Comparison of ENCODE assay signal across 13 cellular contexts in genomic region chr5:125399885-125400284, GRCh38.
DNase-seq lines count a peak whose midpoint lies in the region; ATAC-seq, FAIRE-seq and TF ChIP-seq lines count a peak whose summit lies in the region.
"Had no signal": no experiment of that assay in that cellular context is flagged by ENCODE, and none has a peak within 500 bp of the region (broad histone marks: within the 10 kb centered on the region; RNA-seq: fewer than 3 reads in every experiment).

No MANE protein-coding gene starts in this region.

- H3F3A ChIP-seq in PC-3 (ENCODE audit: low read length, unreplicated experiment) = no peaks in the 10 kb centered on the region

- H2AFZ ChIP-seq in PC-3 (ENCODE audit: low read length) = no peak overlapping the region
- H2AFZ ChIP-seq: GM23248 had no signal

- 93 to 94% methylated on average over 3 of the region's 3 CpGs for WGBS in pancreas, 2 donors

- DNase-seq in D721Med (ENCODE audit: insufficient read length, low spot score) (no peak), PC-3 (peak; percentile 49), epithelial cell of esophagus (ENCODE audit: low read depth) (peak; percentile 73), pancreas (no peak), DMS79 treated with DMSO at 0.1 percent for 48 hours (lab: John Stamatoyannopoulos, UW) (no peak), glutamatergic neuron (no peak)
- DNase-seq: CD8-positive, alpha-beta T cell; GM23248; HCEC 1CT had no signal

- CTCF ChIA-PET in PC-3 (lab: Charles Lee) = interaction anchor here (0.8 kb wide), 1 partner anchor 352 kb away, joined by 4 read pairs; no protein-coding TSS in a partner anchor

- POLR2A ChIA-PET in PC-3 (lab: Charles Lee; ENCODE audit: unreplicated experiment) = interaction anchor here (0.7 kb wide), 1 partner anchor 11 kb away, joined by 3 read pairs; no protein-coding TSS in a partner anchor

- H3K27me3 ChIP-seq in PC-3 (ENCODE audit: low read length) (no peaks in the 10 kb centered on the region), pancreas (no peaks in the 10 kb centered on the region)
- H3K27me3 ChIP-seq: BLaER1 treated with 17β-estradiol and CSF1 and Interleukin-3, amounts not matched to agents 10 nM and 100 nM had no signal

- H3K9me2 ChIP-seq in PC-3 (replicated peaks; ENCODE audit: low read length) = no peaks in the 10 kb centered on the region

- H3K36me3 ChIP-seq in PC-3 (ENCODE audit: low read depth, low read length) (no peaks in the 10 kb centered on the region), pancreas (no peaks in the 10 kb centered on the region)
- H3K36me3 ChIP-seq: BLaER1 treated with 17β-estradiol and CSF1 and Interleukin-3, amounts not matched to agents 10 nM and 100 nM had no signal

- no TSS peak for BruUV-seq in PC-3 (replicated peaks; lab: Mats Ljungman, UMichigan)

- intact Hi-C loops in PC-3 (cut with micrococcal nuclease) = loop anchor here (10.0 kb wide), 1 partner anchor 495 kb away; no protein-coding TSS in a partner anchor
- intact Hi-C loops in pancreas (cut with DNase I) = no loop called here

- H3K79me2 ChIP-seq in PC-3 (ENCODE audit: low read length) = no peaks in the 10 kb centered on the region

- no peak overlapping the region for H3K27ac Mint-ChIP-seq in glutamatergic neuron (ENCODE audit: unreplicated experiment)
- H3K27ac Mint-ChIP-seq: B cell; CD8-positive, alpha-beta T cell had no signal

- FAIRE-seq in D721Med (lab: Jason Lieb, UNC) (peak; percentile 29), pancreas (lab: Jason Lieb, UNC) (peak; percentile 59)
- FAIRE-seq: G401.6, GM12891 had no signal

- H3K27ac ChIP-seq in PC-3 (ENCODE audit: low read length) (peak overlapping the region; percentile 55), pancreas (no peak overlapping the region)
- H3K27ac ChIP-seq: BLaER1 treated with 17β-estradiol and CSF1 and Interleukin-3, amounts not matched to agents 10 nM and 100 nM; GM23248 had no signal

- no peaks in the 10 kb centered on the region for H3K9me3 Mint-ChIP-seq in glutamatergic neuron (ENCODE audit: unreplicated experiment)

- no peak overlapping the region for H3K4me3 Mint-ChIP-seq in glutamatergic neuron (ENCODE audit: unreplicated experiment)
- H3K4me3 Mint-ChIP-seq: B cell; CD8-positive, alpha-beta T cell had no signal

- TF ChIP-seq CTCF in D721Med (IDR thresholded peaks at IDR 0.05; ENCODE audit: insufficient read depth, missing control alignments) = no peak
- TF ChIP-seq CTCF in PC-3 (conservative IDR thresholded peaks at IDR 0.05; ENCODE audit: low read depth, low read length) = no peak
- no peak for TF ChIP-seq CTCF in epithelial cell of esophagus (IDR thresholded peaks at IDR 0.05; ENCODE audit: insufficient read depth, low read depth, low read length, missing control alignments)
- TF ChIP-seq CTCF in pancreas (IDR thresholded peaks at IDR 0.05) = no peak
- no peak for TF ChIP-seq CTCF in glutamatergic neuron (IDR thresholded peaks at IDR 0.05; ENCODE audit: partially characterized antibody, unreplicated experiment)

- no peak overlapping the region for H3K9ac ChIP-seq in PC-3 (ENCODE audit: low read length)
- H3K9ac ChIP-seq: BLaER1 treated with 17β-estradiol and CSF1 and Interleukin-3, amounts not matched to agents 10 nM and 100 nM; GM23248 had no signal

- H3K4me1 ChIP-seq in PC-3 (ENCODE audit: insufficient read depth, low read length) (peaks cover 37% of the 10 kb centered on the region), pancreas (no peaks in the 10 kb centered on the region)
- H3K4me1 ChIP-seq: BLaER1 treated with 17β-estradiol and CSF1 and Interleukin-3, amounts not matched to agents 10 nM and 100 nM had no signal

- H4K20me1 ChIP-seq in PC-3 (ENCODE audit: low read length) = no peaks in the 10 kb centered on the region
- H4K20me1 ChIP-seq: BLaER1 treated with 17β-estradiol and CSF1 and Interleukin-3, amounts not matched to agents 10 nM and 100 nM had no signal

- no peaks in the 10 kb centered on the region for H3K9me3 ChIP-seq in PC-3 (ENCODE audit: low read length)
- H3K9me3 ChIP-seq in pancreas = no peaks in the 10 kb centered on the region

- ATAC-seq in PC-3 = peak; percentile 35
- no peak for ATAC-seq in pancreas
- ATAC-seq: CD8-positive, alpha-beta T cell had no signal

- H3K36me3 Mint-ChIP-seq in glutamatergic neuron (ENCODE audit: unreplicated experiment) = no peaks in the 10 kb centered on the region
- H3K36me3 Mint-ChIP-seq: CD8-positive, alpha-beta T cell had no signal

- no peak overlapping the region for H3K4me3 ChIP-seq in PC-3 (ENCODE audit: low read length)
- no peak overlapping the region for H3K4me3 ChIP-seq in epithelial cell of esophagus (ENCODE audit: low read length)
- no peak overlapping the region for H3K4me3 ChIP-seq in pancreas
- H3K4me3 ChIP-seq: BLaER1 treated with 17β-estradiol and CSF1 and Interleukin-3, amounts not matched to agents 10 nM and 100 nM; GM23248 had no signal

- no peaks in the 10 kb centered on the region for H3K27me3 Mint-ChIP-seq in glutamatergic neuron (ENCODE audit: unreplicated experiment)
- H3K27me3 Mint-ChIP-seq: B cell had no signal

- H3K4me1 Mint-ChIP-seq in glutamatergic neuron (ENCODE audit: low read depth, unreplicated experiment) = peaks cover 15% of the 10 kb centered on the region
- H3K4me1 Mint-ChIP-seq: B cell had no signal

- peak overlapping the region; percentile 51; the same call in 1 of the 2 replicates for H3K4me2 ChIP-seq in PC-3 (ENCODE audit: low read length)
- H3K4me2 ChIP-seq: BLaER1 treated with 17β-estradiol and CSF1 and Interleukin-3, amounts not matched to agents 10 nM and 100 nM had no signal

Comparison
In these comparisons a context has a peak if more than half of its experiments do, and no peak if none do; other contexts are left out.
1. DNase-seq: peak in PC-3 (single experiment) and epithelial cell of esophagus (single experiment); none in D721Med (single experiment), pancreas (0 of 6), DMS79 treated with DMSO at 0.1 percent for 48 hours (single experiment) and glutamatergic neuron (single experiment).